ENCODE assay signal across 8 cellular contexts in the genomic region with DNA sequence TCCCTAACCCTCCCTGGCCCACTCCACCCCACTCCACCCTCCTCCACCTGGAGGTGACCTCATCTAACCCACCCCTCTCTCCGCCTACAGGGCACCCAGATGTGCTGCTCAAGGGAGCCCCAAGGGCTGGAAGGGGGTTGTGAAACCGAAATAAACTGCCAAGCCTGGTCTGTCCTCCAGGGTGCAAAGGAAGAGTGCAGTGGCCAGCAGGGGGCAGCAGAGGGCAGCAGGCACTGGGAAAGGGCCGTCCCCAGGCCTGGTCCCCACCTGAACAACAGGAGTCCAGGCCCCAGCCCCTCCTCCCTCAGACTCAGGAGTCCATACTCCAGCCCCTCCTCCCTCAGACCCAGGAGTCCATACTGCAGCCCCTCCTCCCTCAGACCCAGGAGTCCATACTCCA. TPM values are rescaled to one million over a fixed set of nuclear protein-coding genes. Genes with fewer than 3 reads are reported as not detected.
DNase-seq lines count a peak whose midpoint lies in the region; ATAC-seq and TF ChIP-seq lines count a peak whose summit lies in the region.

No MANE protein-coding gene starts in this region.

- TF ChIP-seq POLR2A in gastroesophageal sphincter (IDR thresholded peaks at IDR 0.05): no peak

- H2AFZ ChIP-seq in parathyroid adenoma: peak overlapping the region; percentile 19

- DNase-seq in BE2C (peak; percentile 90), LNCaP clone FGC (ENCODE audit: low read depth) (no peak), SHP77 treated with DMSO at 0.1 percent for 48 hours (lab: John Stamatoyannopoulos, UW) (peak; percentile 38), upper lobe of right lung (peak; percentile 94)
- DNase-seq in activated effector memory CD4-positive, alpha-beta T cell treated with anti-CD3 and anti-CD28 coated beads, Interleukin-2, amount 50 U/mL, for 16 hours: peak; percentile 92

- H3K9ac ChIP-seq in parathyroid adenoma: no peak overlapping the region

- TF ChIP-seq EP300 in gastroesophageal sphincter (IDR thresholded peaks at IDR 0.05): no peak

- H3K36me3 ChIP-seq in BE2C (no peaks in the 10 kb centered on the region), gastroesophageal sphincter (no peaks in the 10 kb centered on the region), parathyroid adenoma (ENCODE audit: control insufficient read depth, insufficient read depth, low read length) (no peaks in the 10 kb centered on the region), upper lobe of right lung (no peaks in the 10 kb centered on the region)

- H3K27me3 ChIP-seq in BE2C: 0 out of 2 replicates have a peak, but pooled peaks cover 2% of the 10 kb centered on the region
- H3K27me3 ChIP-seq in gastroesophageal sphincter: no peaks in the 10 kb centered on the region
- no peaks in the 10 kb centered on the region for H3K27me3 ChIP-seq in parathyroid adenoma (ENCODE audit: control insufficient read depth, insufficient read depth, low read length)
- no peaks in the 10 kb centered on the region for H3K27me3 ChIP-seq in upper lobe of right lung

- peak; percentile 96 for TF ChIP-seq CTCF in BE2C (IDR thresholded peaks at IDR 0.05; ENCODE audit: low read depth, low read length)
- peak; percentile 82 for TF ChIP-seq CTCF in LNCaP clone FGC (IDR thresholded peaks at IDR 0.05; ENCODE audit: control insufficient read depth, extremely low read depth, insufficient read depth)
- peak in 3 of 4 experiments; percentile 94 to 97 (median 97) for TF ChIP-seq CTCF in gastroesophageal sphincter (IDR thresholded peaks at IDR 0.05)
- peak; percentile 97 for TF ChIP-seq CTCF in parathyroid adenoma (IDR thresholded peaks at IDR 0.05)
- TF ChIP-seq CTCF in upper lobe of right lung (IDR thresholded peaks at IDR 0.05): peak; percentile 92

- H3K79me2 ChIP-seq in parathyroid adenoma: no peaks in the 10 kb centered on the region

- H3K9me3 ChIP-seq in BE2C: no peaks in the 10 kb centered on the region
- H3K9me3 ChIP-seq in gastroesophageal sphincter: no peaks in the 10 kb centered on the region
- H3K9me3 ChIP-seq in parathyroid adenoma (ENCODE audit: control insufficient read depth, low read length): no peaks in the 10 kb centered on the region
- no peaks in the 10 kb centered on the region for H3K9me3 ChIP-seq in upper lobe of right lung

- no peak overlapping the region for H3K4me2 ChIP-seq in parathyroid adenoma (ENCODE audit: low read length)

- H3K4me3 ChIP-seq in BE2C (ENCODE audit: low read depth, low read length) (no peak overlapping the region), LNCaP clone FGC (ENCODE audit: low read depth, low read length) (no peak overlapping the region), gastroesophageal sphincter (no peak overlapping the region), parathyroid adenoma (ENCODE audit: low read depth, low read length) (no peak overlapping the region), upper lobe of right lung (no peak overlapping the region)

- ATAC-seq in GM19372 (IDR thresholded peaks at IDR 0.05; ENCODE audit: low read depth, unreplicated experiment): peak; percentile 79
- peak; percentile 95 for ATAC-seq in gastroesophageal sphincter
- ATAC-seq in upper lobe of right lung: peak; percentile 98

- WGBS in gastroesophageal sphincter (ENCODE audit: low coverage in 1 of 2), 2 donors: 0% methylated on average over 1 of the region's 3 CpGs; no CpG with 5 or more reads in 1 of the 2 donors

- no peaks in the 10 kb centered on the region for H3K4me1 ChIP-seq in BE2C
- peaks cover 0 to 12% (median 2%) of the 10 kb centered on the region in 3 donors for H3K4me1 ChIP-seq in gastroesophageal sphincter
- H3K4me1 ChIP-seq in parathyroid adenoma: no peaks in the 10 kb centered on the region
- peaks cover 7% of the 10 kb centered on the region for H3K4me1 ChIP-seq in upper lobe of right lung

- H3K27ac ChIP-seq in gastroesophageal sphincter (no peak overlapping the region), parathyroid adenoma (no peak overlapping the region), upper lobe of right lung (no peak overlapping the region)

- intact Hi-C loops in upper lobe of right lung (cut with DNase I): loop anchor here (5.0 kb wide), 1 partner anchor 42 kb away; no protein-coding TSS in a partner anchor

RNA-seq across cellular contexts. Expression of a gene that starts 8.4 kb away (rescaled TPM):
- polyA plus RNA-seq in BE2C (2012; ENCODE audit: insufficient read depth, insufficient read length, low read depth): 7.3 TPM
- total RNA-seq in gastroesophageal sphincter (10 to 100 TPM; 24.1 to 52.7 (median 36.9) TPM), upper lobe of right lung (280 TPM)

RNA-seq across cellular contexts. Expression of a gene that starts 22.8 kb away (rescaled TPM):
- not detected for polyA plus RNA-seq in BE2C (2012; ENCODE audit: insufficient read depth, insufficient read length, low read depth)
- total RNA-seq in gastroesophageal sphincter (1 to 10 TPM in 1 of 4 donors, under 1 TPM in 1, not detected in 2; 0.93 to 1.0 TPM), upper lobe of right lung (3.2 TPM)

RNA-seq across cellular contexts. Expression of a gene that starts 45.6 kb away (rescaled TPM):
- 105 TPM for polyA plus RNA-seq in BE2C (2012; ENCODE audit: insufficient read depth, insufficient read length, low read depth)
- total RNA-seq in gastroesophageal sphincter: 10 to 100 TPM; 27.6 to 47.8 (median 41.6) TPM
- total RNA-seq in upper lobe of right lung: 108 TPM

RNA-seq across cellular contexts. Expression of a gene that starts 52.0 kb away (rescaled TPM):
- polyA plus RNA-seq in BE2C (2012; ENCODE audit: insufficient read depth, insufficient read length, low read depth): 14.5 TPM
- total RNA-seq in gastroesophageal sphincter: 10 to 100 TPM; 13.2 to 37.7 (median 16.4) TPM
- total RNA-seq in upper lobe of right lung: 87.4 TPM
